In genomic region chr9:110844121-110844520, GRCh38 we compare ENCODE assay signal across 17 cellular contexts.
"Had no signal": no experiment of that assay in that cellular context is flagged by ENCODE, and none has a peak within 500 bp of the region (broad histone marks: within the 10 kb centered on the region; RNA-seq: fewer than 3 reads in every experiment).

No MANE protein-coding gene starts in this region.

- H3K27me3 ChIP-seq: heart left ventricle, neutrophil, sigmoid colon, suprapubic skin, thyroid gland had no signal

- H3K36me3 ChIP-seq: heart left ventricle, neutrophil, sigmoid colon, suprapubic skin, thyroid gland had no signal

- H3K4me2 ChIP-seq: smooth muscle cell had no signal

- H3K9me3 ChIP-seq: neutrophil, sigmoid colon, suprapubic skin, thyroid gland had no signal

- ATAC-seq: heart left ventricle; naive thymus-derived CD4-positive, alpha-beta T cell; stimulated activated naive CD8-positive, alpha-beta T cell treated with anti-CD3 and anti-CD28 coated beads, Interleukin-15, Interleukin-2, amounts not matched to agents 100 U/mL and 50 U/mL, for 24 hours had no signal

- H3K4me1 ChIP-seq: sigmoid colon, suprapubic skin, thyroid gland had no signal

- H3K4me3 ChIP-seq: heart left ventricle, sigmoid colon, smooth muscle cell, suprapubic skin, thyroid gland had no signal

- H3K9me3 Mint-ChIP-seq: nephron progenitor cell, type B pancreatic cell had no signal

- H3K4me3 Mint-ChIP-seq: naive thymus-derived CD4-positive, alpha-beta T cell; nephron progenitor cell; type B pancreatic cell had no signal

- H3K27ac Mint-ChIP-seq: naive thymus-derived CD4-positive, alpha-beta T cell; type B pancreatic cell had no signal

- H3K27ac ChIP-seq: heart left ventricle, neutrophil, sigmoid colon, suprapubic skin, thyroid gland had no signal

- H3K4me1 Mint-ChIP-seq: naive thymus-derived CD4-positive, alpha-beta T cell; nephron progenitor cell had no signal

- DNase-seq: dermis blood vessel endothelial cell; erythroblast; heart left ventricle; hippocampal formation; kidney glomerular epithelial cell; mesendoderm; naive thymus-derived CD4-positive, alpha-beta T cell; nephron progenitor cell; posterior cingulate gyrus; sigmoid colon; stimulated activated CD4-positive, alpha-beta T cell treated with anti-CD3 and anti-CD28 coated beads, Interleukin-2, amount 100 ng/mL, for 48 hours; stimulated activated naive CD8-positive, alpha-beta T cell treated with anti-CD3 and anti-CD28 coated beads, Interleukin-15, Interleukin-2, amounts not matched to agents 100 U/mL and 50 U/mL, for 24 hours; thyroid gland had no signal
